ENCODE assay signal across 7 cellular contexts in genomic region chr10:29487032-29487883, GRCh38.
DNase-seq lines count a peak whose midpoint lies in the region; ATAC-seq and TF ChIP-seq lines count a peak whose summit lies in the region.
"Not testable (repeated sequence)": the region's sequence is repeated elsewhere in the genome, so short reads cannot be mapped to it uniquely, and the experiment has no call there.

No MANE protein-coding gene starts in this region.

- CTCF ChIA-PET in activated naive CD4-positive, alpha-beta T cell treated with anti-CD3 and anti-CD28 coated beads, Interleukin-2, amount 10 ng/mL, durations not matched to agents 7 days and 5 days (lab: Charles Lee) = interaction anchor here (1.1 to 3.8 kb wide), 2 partner anchors 9 to 39 kb away, joined by 6 to 14 read pairs; no protein-coding TSS in a partner anchor

- H3K36me3 Mint-ChIP-seq in activated CD4-positive, alpha-beta T cell treated with anti-CD3 and anti-CD28 coated beads, Interleukin-2, amount 10 ng/mL, durations not matched to agents 24 days and 14 days (ENCODE audit: low read depth) = peaks cover 33% of the 10 kb centered on the region
- H3K36me3 Mint-ChIP-seq in activated naive CD4-positive, alpha-beta T cell treated with anti-CD3 and anti-CD28 coated beads, Interleukin-2, amount 10 ng/mL, durations not matched to agents 7 days and 5 days = peaks cover 42% of the 10 kb centered on the region
- H3K36me3 Mint-ChIP-seq in dendritic cell treated with granulocyte-macrophage colony-stimulating factor and Interleukin-4, amounts not matched to agents 40 ng/mL and 50 ng/mL, for 4 days (ENCODE audit: low read depth) = peaks cover 98% of the 10 kb centered on the region
- peaks cover 0 to 77% (median 46%) of the 10 kb centered on the region in 3 donors for H3K36me3 Mint-ChIP-seq in naive thymus-derived CD8-positive, alpha-beta T cell
- H3K36me3 Mint-ChIP-seq in stimulated activated naive B cell treated with anti-CD40 and anti-IgM and Interleukin-4, amounts not matched to agents 10 μg/mL and 1 μg/mL and 100 μg/mL, for 72 hours = not testable (repeated sequence)

- intact Hi-C loops in activated CD4-positive, alpha-beta T cell treated with anti-CD3 and anti-CD28 coated beads, Interleukin-2, amount 10 ng/mL, durations not matched to agents 24 days and 14 days (cut with micrococcal nuclease) = loop anchor here (10.0 kb wide), 1 partner anchor 1152 kb away; no protein-coding TSS in a partner anchor
- intact Hi-C loops in dendritic cell treated with granulocyte-macrophage colony-stimulating factor and Interleukin-4, amounts not matched to agents 40 ng/mL and 50 ng/mL, for 4 days (cut with micrococcal nuclease) = not testable (repeated sequence)

- POLR2A ChIA-PET in naive thymus-derived CD8-positive, alpha-beta T cell (lab: Charles Lee) = not testable (repeated sequence)

- peak overlapping the region; percentile 63 for H3K27ac Mint-ChIP-seq in activated CD4-positive, alpha-beta T cell treated with anti-CD3 and anti-CD28 coated beads, Interleukin-2, amount 10 ng/mL, durations not matched to agents 24 days and 14 days
- H3K27ac Mint-ChIP-seq in activated naive CD4-positive, alpha-beta T cell treated with anti-CD3 and anti-CD28 coated beads, Interleukin-2, amount 10 ng/mL, durations not matched to agents 7 days and 5 days = not testable (repeated sequence)
- H3K27ac Mint-ChIP-seq in dendritic cell treated with granulocyte-macrophage colony-stimulating factor and Interleukin-4, amounts not matched to agents 40 ng/mL and 50 ng/mL, for 4 days = peak overlapping the region; percentile 55
- H3K27ac Mint-ChIP-seq in naive thymus-derived CD8-positive, alpha-beta T cell = peak overlapping the region in 8 of 10 donors; percentile 8 to 84 (median 64)
- peak overlapping the region; percentile 67 for H3K27ac Mint-ChIP-seq in stimulated activated naive B cell treated with anti-CD40 and anti-IgM and Interleukin-4, amounts not matched to agents 10 μg/mL and 1 μg/mL and 100 μg/mL, for 72 hours

- ATAC-seq in HG03520 (IDR thresholded peaks at IDR 0.05; ENCODE audit: unreplicated experiment) = peak; percentile 34
- ATAC-seq in naive thymus-derived CD8-positive, alpha-beta T cell = peak; percentile 26 to 82
- ATAC-seq in stimulated activated naive B cell treated with anti-CD40 and anti-IgM and Interleukin-4, amounts not matched to agents 10 μg/mL and 1 μg/mL and 100 μg/mL, for 72 hours (replicated peaks) = peak; percentile 28 to 43

- H3K4me3 Mint-ChIP-seq in activated CD4-positive, alpha-beta T cell treated with anti-CD3 and anti-CD28 coated beads, Interleukin-2, amount 10 ng/mL, durations not matched to agents 24 days and 14 days = peak overlapping the region; percentile 30
- not testable (repeated sequence) for H3K4me3 Mint-ChIP-seq in activated naive CD4-positive, alpha-beta T cell treated with anti-CD3 and anti-CD28 coated beads, Interleukin-2, amount 10 ng/mL, durations not matched to agents 7 days and 5 days; dendritic cell treated with granulocyte-macrophage colony-stimulating factor and Interleukin-4, amounts not matched to agents 40 ng/mL and 50 ng/mL, for 4 days; stimulated activated naive B cell treated with anti-CD40 and anti-IgM and Interleukin-4, amounts not matched to agents 10 μg/mL and 1 μg/mL and 100 μg/mL, for 72 hours
- peak overlapping the region in 3 of 10 donors; percentile 3 to 10 (median 8) for H3K4me3 Mint-ChIP-seq in naive thymus-derived CD8-positive, alpha-beta T cell

- DNase-seq in GM12865 (ENCODE audit: low read depth) = peak; percentile 22
- not testable (repeated sequence) for DNase-seq in activated CD4-positive, alpha-beta T cell treated with anti-CD3 and anti-CD28 coated beads, Interleukin-2, amount 10 ng/mL, durations not matched to agents 24 days and 14 days; stimulated activated naive B cell treated with anti-CD40 and anti-IgM and Interleukin-4, amounts not matched to agents 10 μg/mL and 1 μg/mL and 100 μg/mL, for 72 hours
- DNase-seq in activated naive CD4-positive, alpha-beta T cell treated with anti-CD3 and anti-CD28 coated beads, Interleukin-2, amount 10 ng/mL, durations not matched to agents 7 days and 5 days = peak; percentile 28
- DNase-seq in naive thymus-derived CD8-positive, alpha-beta T cell = peak in 5 of 10 donors; percentile 2 to 43 (median 33)

- not testable (repeated sequence) for H3K9me3 Mint-ChIP-seq in activated CD4-positive, alpha-beta T cell treated with anti-CD3 and anti-CD28 coated beads, Interleukin-2, amount 10 ng/mL, durations not matched to agents 24 days and 14 days; activated naive CD4-positive, alpha-beta T cell treated with anti-CD3 and anti-CD28 coated beads, Interleukin-2, amount 10 ng/mL, durations not matched to agents 7 days and 5 days; dendritic cell treated with granulocyte-macrophage colony-stimulating factor and Interleukin-4, amounts not matched to agents 40 ng/mL and 50 ng/mL, for 4 days; naive thymus-derived CD8-positive, alpha-beta T cell; stimulated activated naive B cell treated with anti-CD40 and anti-IgM and Interleukin-4, amounts not matched to agents 10 μg/mL and 1 μg/mL and 100 μg/mL, for 72 hours

- peaks cover 36% of the 10 kb centered on the region for H3K4me1 Mint-ChIP-seq in activated CD4-positive, alpha-beta T cell treated with anti-CD3 and anti-CD28 coated beads, Interleukin-2, amount 10 ng/mL, durations not matched to agents 24 days and 14 days
- H3K4me1 Mint-ChIP-seq in activated naive CD4-positive, alpha-beta T cell treated with anti-CD3 and anti-CD28 coated beads, Interleukin-2, amount 10 ng/mL, durations not matched to agents 7 days and 5 days = peaks cover 45% of the 10 kb centered on the region
- H3K4me1 Mint-ChIP-seq in dendritic cell treated with granulocyte-macrophage colony-stimulating factor and Interleukin-4, amounts not matched to agents 40 ng/mL and 50 ng/mL, for 4 days (ENCODE audit: low read depth) = peaks cover 19% of the 10 kb centered on the region
- H3K4me1 Mint-ChIP-seq in naive thymus-derived CD8-positive, alpha-beta T cell = peaks cover 23 to 46% (median 32%) of the 10 kb centered on the region in 4 donors
- peaks cover 16 to 34% of the 10 kb centered on the region in 2 donors for H3K4me1 Mint-ChIP-seq in stimulated activated naive B cell treated with anti-CD40 and anti-IgM and Interleukin-4, amounts not matched to agents 10 μg/mL and 1 μg/mL and 100 μg/mL, for 72 hours

- not testable (repeated sequence) for TF ChIP-seq CTCF in GM12865 (IDR thresholded peaks at IDR 0.05; ENCODE audit: insufficient read depth, low read depth, low read length, missing control alignments)

- H3K27me3 Mint-ChIP-seq in activated CD4-positive, alpha-beta T cell treated with anti-CD3 and anti-CD28 coated beads, Interleukin-2, amount 10 ng/mL, durations not matched to agents 24 days and 14 days; activated naive CD4-positive, alpha-beta T cell treated with anti-CD3 and anti-CD28 coated beads, Interleukin-2, amount 10 ng/mL, durations not matched to agents 7 days and 5 days; dendritic cell treated with granulocyte-macrophage colony-stimulating factor and Interleukin-4, amounts not matched to agents 40 ng/mL and 50 ng/mL, for 4 days; naive thymus-derived CD8-positive, alpha-beta T cell; stimulated activated naive B cell treated with anti-CD40 and anti-IgM and Interleukin-4, amounts not matched to agents 10 μg/mL and 1 μg/mL and 100 μg/mL, for 72 hours: not testable (repeated sequence)

- H3K4me3 ChIP-seq in GM12865 (ENCODE audit: low read depth, low read length) = not testable (repeated sequence)
